In genomic region chr13:24075137-24075975, GRCh38 we compare ENCODE assay signal across 11 cellular contexts.
DNase-seq lines count a peak whose midpoint lies in the region; ATAC-seq, FAIRE-seq and TF ChIP-seq lines count a peak whose summit lies in the region.
"Had no signal": no experiment of that assay in that cellular context is flagged by ENCODE, and none has a peak within 500 bp of the region (broad histone marks: within the 10 kb centered on the region; RNA-seq: fewer than 3 reads in every experiment).

No MANE protein-coding gene starts in this region.

- no peaks in the 10 kb centered on the region for H3K79me2 ChIP-seq in OCI-LY7 (ENCODE audit: insufficient read depth, low read depth, low read length)

- FAIRE-seq in A549 (lab: Jason Lieb, UNC) = no peak

- H3K4me2 ChIP-seq in A549 = peak overlapping the region; percentile 70
- H3K4me2 ChIP-seq in OCI-LY7 (ENCODE audit: low read length) = no peak overlapping the region

- H3K27me3 ChIP-seq in esophagus squamous epithelium (peaks cover 0 to 4% (median 0%) of the 10 kb centered on the region in 4 donors), mucosa of rectum (ENCODE audit: control insufficient read depth in 2 of 2, insufficient read depth in 2 of 2, low read length in 2 of 2) (no peaks in the 10 kb centered on the region)
- H3K27me3 ChIP-seq: heart left ventricle, SJCRH30 had no signal

- no peaks in the 10 kb centered on the region for H3K9me3 ChIP-seq in A549
- no peaks in the 10 kb centered on the region for H3K9me3 ChIP-seq in OCI-LY7 (ENCODE audit: low read length)
- no peaks in the 10 kb centered on the region for H3K9me3 ChIP-seq in esophagus squamous epithelium
- H3K9me3 ChIP-seq in mucosa of rectum (ENCODE audit: control insufficient read depth in 2 of 2, low read length in 2 of 2) = no peaks in the 10 kb centered on the region
- H3K9me3 ChIP-seq: heart left ventricle had no signal

- no TSS peak for BruUV-seq in OCI-LY7 (replicated peaks; lab: Mats Ljungman, UMichigan)

- no peak for TF ChIP-seq CTCF in A549 (IDR thresholded peaks at IDR 0.05)
- no peak for TF ChIP-seq CTCF in OCI-LY7 (conservative IDR thresholded peaks at IDR 0.05; ENCODE audit: low read length)
- TF ChIP-seq CTCF in esophagus squamous epithelium (IDR thresholded peaks at IDR 0.05) = no peak

- POLR2A ChIA-PET in A549 (lab: Yijun Ruan, JAX) (interaction anchor here (0.6 kb wide), 1 partner anchor 85 kb away, joined by 3 read pairs; no protein-coding TSS in a partner anchor), OCI-LY7 (lab: Charles Lee) (interaction anchor here (1.1 kb wide), 1 partner anchor 21 kb away, joined by 4 read pairs; no protein-coding TSS in a partner anchor)

- DNase-seq in A549 (ENCODE audit: low read depth in 1 of 2, low spot score in 1 of 2) (no peak), OCI-LY7 (ENCODE audit: low spot score) (no peak), esophagus squamous epithelium (lab: John Stamatoyannopoulos, UW) (no peak), NCI-H1417 treated with DMSO at 0.1 percent for 48 hours (lab: John Stamatoyannopoulos, UW) (no peak), NCI-H2107 treated with DMSO at 0.1 percent for 48 hours (lab: John Stamatoyannopoulos, UW; ENCODE audit: unreplicated experiment) (no peak), NCI-H774 (lab: John Stamatoyannopoulos, UW) (no peak)
- DNase-seq: activated CD8-positive, alpha-beta T cell treated with anti-CD3 and anti-CD28 coated beads for 36 hours; heart left ventricle; SJCRH30 had no signal

- ATAC-seq in A549 = peak; percentile 37 to 54; a peak in 1 of 6 replicates
- ATAC-seq in GM19351 (IDR thresholded peaks at IDR 0.05; ENCODE audit: unreplicated experiment) = no peak
- ATAC-seq: activated CD8-positive, alpha-beta T cell treated with anti-CD3 and anti-CD28 coated beads for 36 hours had no signal

- CTCF ChIA-PET in A549 (lab: Yijun Ruan, JAX) = interaction anchor here (1.0 to 1.2 kb wide), 2 partner anchors 74 to 153 kb away, joined by 3 to 4 read pairs; no protein-coding TSS in a partner anchor
- CTCF ChIA-PET in OCI-LY7 (lab: Charles Lee; ENCODE audit: unreplicated experiment) = no interaction called here

- H3K4me3 ChIP-seq in A549 = no peak overlapping the region
- H3K4me3 ChIP-seq in OCI-LY7 (ENCODE audit: low read depth, low read length, poor library complexity, severe bottlenecking) = no peak overlapping the region
- H3K4me3 ChIP-seq in esophagus squamous epithelium = no peak overlapping the region
- no peak overlapping the region for H3K4me3 ChIP-seq in mucosa of rectum (ENCODE audit: low read length in 2 of 2)
- H3K4me3 ChIP-seq: SJCRH30 had no signal

- H3K27ac ChIP-seq in A549 (peak overlapping the region; percentile 70 to 77), OCI-LY7 (ENCODE audit: low read depth, low read length, poor library complexity, severe bottlenecking) (no peak overlapping the region), esophagus squamous epithelium (peak overlapping the region in 3 of 4 donors; percentile 3 to 47 (median 17)), mucosa of rectum (ENCODE audit: low read depth in 2 of 2, low read length in 2 of 2) (peak overlapping the region; percentile 0 to 25)
- H3K27ac ChIP-seq: SJCRH30 had no signal

- intact Hi-C loops in OCI-LY7 (cut with micrococcal nuclease; ENCODE audit: unreplicated experiment) = no loop called here
- intact Hi-C loops in esophagus squamous epithelium (cut with DNase I) = no loop called here

- TF ChIP-seq POLR2A in A549 (IDR thresholded peaks at IDR 0.05; ENCODE audit: low read length) = no peak
- no peak for TF ChIP-seq POLR2A in esophagus squamous epithelium (IDR thresholded peaks at IDR 0.05)

- H3K36me3 ChIP-seq in OCI-LY7 (ENCODE audit: insufficient read depth, low read length) = no peaks in the 10 kb centered on the region
- H3K36me3 ChIP-seq in esophagus squamous epithelium = no peaks in the 10 kb centered on the region
- H3K36me3 ChIP-seq in mucosa of rectum (ENCODE audit: control insufficient read depth in 2 of 2, insufficient read depth in 2 of 2, low read length in 2 of 2) = no peaks in the 10 kb centered on the region
- H3K36me3 ChIP-seq: heart left ventricle, SJCRH30 had no signal

- no peak for TF ChIP-seq RAD21 in A549 (conservative IDR thresholded peaks at IDR 0.05 in 1 of 2, IDR thresholded peaks at IDR 0.05 in 1 of 2)

- TF ChIP-seq EP300 in A549 (IDR thresholded peaks at IDR 0.05) = no peak

- no peaks in the 10 kb centered on the region for H4K20me1 ChIP-seq in OCI-LY7 (ENCODE audit: insufficient read depth, low read length)

- no peaks in the 10 kb centered on the region for H3K9me2 ChIP-seq in OCI-LY7 (ENCODE audit: insufficient read depth, low read length)

- H3K4me1 ChIP-seq in A549 = peaks cover 23% of the 10 kb centered on the region
- no peaks in the 10 kb centered on the region for H3K4me1 ChIP-seq in OCI-LY7 (ENCODE audit: insufficient read depth, low read length, poor library complexity, severe bottlenecking)
- H3K4me1 ChIP-seq in esophagus squamous epithelium = peaks cover 0 to 34% (median 0%) of the 10 kb centered on the region in 3 donors
- peaks cover 6 to 11% of the 10 kb centered on the region in 2 donors for H3K4me1 ChIP-seq in mucosa of rectum (ENCODE audit: control insufficient read depth in 2 of 2, insufficient read depth in 2 of 2, low read length in 2 of 2)
- H3K4me1 ChIP-seq: SJCRH30 had no signal

- H2AFZ ChIP-seq in OCI-LY7 (ENCODE audit: low read length) = 0 out of 2 replicates have a peak overlapping the region, but pooled peaks have one; percentile 34

- no peak overlapping the region for H3K9ac ChIP-seq in mucosa of rectum (ENCODE audit: low read depth in 1 of 2, low read length in 2 of 2)

- WGBS in A549 (ENCODE audit: missing lambda C conversion rate) = 32% methylated on average over 7 of the region's 7 CpGs
- 45 to 60% methylated on average over 7 of the region's 7 CpGs for WGBS in esophagus squamous epithelium, 2 donors

TF ChIP-seq in A549, 52 proteins besides CTCF, POLR2A, EP300 and RAD21:
- TF ChIP-seq MAZ (IDR thresholded peaks at IDR 0.05; ENCODE audit: borderline replicate concordance, low read depth, low read length) = no peak
- TF ChIP-seq POLR2AphosphoS2 (conservative IDR thresholded peaks at IDR 0.05; ENCODE audit: low read length) = no peak
- no peak for TF ChIP-seq MYC (IDR thresholded peaks at IDR 0.05; ENCODE audit: borderline replicate concordance, low read length)
- no peak for TF ChIP-seq JUNB (IDR thresholded peaks at IDR 0.05)
- no peak for TF ChIP-seq HOXB5 (CRISPR knock-in tag; IDR thresholded peaks at IDR 0.05)
- TF ChIP-seq FOSB (CRISPR knock-in tag; IDR thresholded peaks at IDR 0.05) = no peak
- TF ChIP-seq TFCP2L1 (CRISPR knock-in tag; IDR thresholded peaks at IDR 0.05) = no peak
- TF ChIP-seq HMGXB4 (CRISPR knock-in tag; IDR thresholded peaks at IDR 0.05; ENCODE audit: borderline replicate concordance) = no peak
